ENCODE assay signal across 17 cellular contexts in genomic region chr13:48625396-48626076, GRCh38. TPM values are rescaled to one million over a fixed set of nuclear protein-coding genes. Genes with fewer than 3 reads are reported as not detected.
A peak's percentile ranks its signal among the peaks of the same experiment; 100 is the strongest.
DNase-seq lines count a peak whose midpoint lies in the region; ATAC-seq and TF ChIP-seq lines count a peak whose summit lies in the region.
"Had no signal": no experiment of that assay in that cellular context is flagged by ENCODE, and none has a peak within 500 bp of the region (broad histone marks: within the 10 kb centered on the region; RNA-seq: fewer than 3 reads in every experiment).

No MANE protein-coding gene starts in this region.

- DNase-seq in adipocyte (ENCODE audit: low read depth): no peak
- DNase-seq in Right ventricle myocardium superior: no peak
- no peak for DNase-seq in type B pancreatic cell (ENCODE audit: extremely low spot score, unreplicated experiment)
- DNase-seq in BE2C: no peak
- no peak for DNase-seq in activated CD8-positive, alpha-beta memory T cell treated with anti-CD3 and anti-CD28 coated beads for 24 hours
- DNase-seq: activated CD4-positive, alpha-beta T cell treated with anti-CD3 and anti-CD28 coated beads for 36 hours; activated T-cell treated with anti-CD3 and anti-CD28 coated beads for 4 hours; central memory CD4-positive, alpha-beta T cell; DMS79 treated with DMSO at 0.1 percent for 48 hours; NCI-H446 treated with DMSO at 0.1 percent for 48 hours; posterior cingulate gyrus; SJCRH30 had no signal

- H3K4me1 ChIP-seq in adipocyte (ENCODE audit: control insufficient read depth, insufficient read depth, low read length) (peaks cover 24% of the 10 kb centered on the region), BE2C (peaks cover 11% of the 10 kb centered on the region)
- H3K4me1 ChIP-seq: SJCRH30 had no signal

- H3K27me3 Mint-ChIP-seq in nephron (ENCODE audit: low read depth) (no peaks in the 10 kb centered on the region), type B pancreatic cell (no peaks in the 10 kb centered on the region)
- H3K27me3 Mint-ChIP-seq: activated CD4-positive, alpha-beta T cell treated with anti-CD3 and anti-CD28 coated beads for 36 hours; activated naive CD4-positive, alpha-beta T cell treated with anti-CD3 and anti-CD28 coated beads, Interleukin-2, amount 50 U/mL, for 24 hours had no signal

- ATAC-seq in Right ventricle myocardium superior (ENCODE audit: poor library complexity): peak; percentile 53
- ATAC-seq in esophagus mucosa: no peak
- ATAC-seq: activated CD4-positive, alpha-beta T cell treated with anti-CD3 and anti-CD28 coated beads for 36 hours had no signal

- H3K9ac ChIP-seq in adipocyte (ENCODE audit: low read length): peak overlapping the region; percentile 35

- H3K9me3 ChIP-seq in adipocyte (ENCODE audit: control insufficient read depth, low read length) (peaks cover 10% of the 10 kb centered on the region), BE2C (no peaks in the 10 kb centered on the region; the same call in 1 of the 2 replicates)
- H3K9me3 ChIP-seq: SJCRH30 had no signal

- intact Hi-C loops in Right ventricle myocardium superior (cut with DNase I): no loop called here

- H3K36me3 ChIP-seq in adipocyte (ENCODE audit: control insufficient read depth, insufficient read depth, low read length, severe bottlenecking): no peaks in the 10 kb centered on the region
- no peaks in the 10 kb centered on the region for H3K36me3 ChIP-seq in BE2C
- H3K36me3 ChIP-seq: SJCRH30 had no signal

- H3K9me3 Mint-ChIP-seq in nephron (peaks cover 14% of the 10 kb centered on the region), type B pancreatic cell (no peaks in the 10 kb centered on the region)

- TF ChIP-seq CTCF in nephron (IDR thresholded peaks at IDR 0.05; ENCODE audit: unreplicated experiment in 3 of 3) (no peak), type B pancreatic cell (conservative IDR thresholded peaks at IDR 0.05) (no peak), BE2C (IDR thresholded peaks at IDR 0.05; ENCODE audit: low read depth, low read length) (no peak)

- H3K4me3 ChIP-seq in adipocyte (ENCODE audit: low read length) (peak overlapping the region; percentile 48), BE2C (ENCODE audit: low read depth, low read length) (no peak overlapping the region)
- H3K4me3 ChIP-seq: SJCRH30 had no signal

- no peak overlapping the region for H3K4me3 Mint-ChIP-seq in nephron
- H3K4me3 Mint-ChIP-seq in type B pancreatic cell: peak overlapping the region; percentile 58
- H3K4me3 Mint-ChIP-seq: activated CD4-positive, alpha-beta T cell treated with anti-CD3 and anti-CD28 coated beads for 36 hours; activated naive CD4-positive, alpha-beta T cell treated with anti-CD3 and anti-CD28 coated beads, Interleukin-2, amount 50 U/mL, for 24 hours; T-helper 2 cell treated with Interferon-gamma antibody and Interleukin-4, amounts not matched to agents 5 μg/mL and 100 μg/mL, for 36 hours had no signal

- H3K36me3 Mint-ChIP-seq in nephron (ENCODE audit: low read depth): no peaks in the 10 kb centered on the region
- no peaks in the 10 kb centered on the region for H3K36me3 Mint-ChIP-seq in type B pancreatic cell

- H3K27ac Mint-ChIP-seq in nephron (peak overlapping the region; percentile 85 to 91 (median 88)), type B pancreatic cell (peak overlapping the region; percentile 81)
- H3K27ac Mint-ChIP-seq: activated CD4-positive, alpha-beta T cell treated with anti-CD3 and anti-CD28 coated beads for 36 hours; activated naive CD4-positive, alpha-beta T cell treated with anti-CD3 and anti-CD28 coated beads, Interleukin-2, amount 50 U/mL, for 24 hours; T-helper 2 cell treated with Interferon-gamma antibody and Interleukin-4, amounts not matched to agents 5 μg/mL and 100 μg/mL, for 36 hours had no signal

- H3K4me1 Mint-ChIP-seq in nephron (peaks cover 6% of the 10 kb centered on the region), type B pancreatic cell (ENCODE audit: unreplicated experiment) (peaks cover 23% of the 10 kb centered on the region)
- H3K4me1 Mint-ChIP-seq: activated CD4-positive, alpha-beta T cell treated with anti-CD3 and anti-CD28 coated beads for 36 hours; activated naive CD4-positive, alpha-beta T cell treated with anti-CD3 and anti-CD28 coated beads, Interleukin-2, amount 50 U/mL, for 24 hours had no signal

- H3K27me3 ChIP-seq in adipocyte (replicated peaks; ENCODE audit: control insufficient read depth, insufficient read depth, low read length) (no peaks in the 10 kb centered on the region), BE2C (no peaks in the 10 kb centered on the region)
- H3K27me3 ChIP-seq: SJCRH30 had no signal

RNA-seq across cellular contexts. Expression of gene CYSLTR2, which starts 28.2 kb away (rescaled TPM):
- total RNA-seq in Right ventricle myocardium superior (9.3 TPM), type B pancreatic cell (ENCODE audit: low replicate concordance) (4.7 and 6.1 TPM in 2 replicates), esophagus mucosa (0.24 TPM)
- polyA plus RNA-seq in BE2C (2012; ENCODE audit: insufficient read depth, insufficient read length, low read depth): 2.2 TPM
- total RNA-seq: SJCRH30 had no signal
- polyA plus RNA-seq: BJ had no signal
